ENCODE assay signal across 1 cellular context in genomic region chr17:77470330-77470786, GRCh38.
TF ChIP-seq lines count a peak whose summit lies in the region.

No MANE protein-coding gene starts in this region.

TF ChIP-seq in SK-N-SH, 30 proteins besides CTCF, POLR2A, EP300 and RAD21 (continued from another document):
- no peak for TF ChIP-seq MXI1 (IDR thresholded peaks at IDR 0.05; ENCODE audit: low read depth, low read length)
- TF ChIP-seq FOXJ3 (CRISPR knock-in tag; IDR thresholded peaks at IDR 0.05), result no peak
- no peak for TF ChIP-seq EZH2phosphoT487 (IDR thresholded peaks at IDR 0.05; ENCODE audit: borderline replicate concordance, low read depth)
- no peak for TF ChIP-seq PBX3 (IDR thresholded peaks at IDR 0.05)
- TF ChIP-seq RXRA (IDR thresholded peaks at IDR 0.05; ENCODE audit: borderline replicate concordance, low read depth), result no peak
- no peak for TF ChIP-seq ELF1 (IDR thresholded peaks at IDR 0.05)
